In genomic region chr1:227734858-227735780, GRCh38 we compare ENCODE assay signal across 1 cellular context.
TF ChIP-seq lines count a peak whose summit lies in the region.

Gene JMJD4, minus strand, starts transcription at chr1:227735302. Its CDS starts 29 bp downstream, at chr1:227735273.
Gene SNAP47, plus strand, starts transcription at chr1:227735435. Its CDS starts 12,302 bp downstream, at chr1:227747737.

TF ChIP-seq in HepG2, 621 proteins besides CTCF, POLR2A, EP300 and RAD21 (continued from another document and continues in another):
- peak; percentile 97 for TF ChIP-seq ZNF414 (CRISPR knock-in tag; IDR thresholded peaks at IDR 0.05)
- no peak for TF ChIP-seq LRRFIP1 (CRISPR knock-in tag; conservative IDR thresholded peaks at IDR 0.05)
- no peak for TF ChIP-seq ZBTB1 (CRISPR knock-in tag; IDR thresholded peaks at IDR 0.05; ENCODE audit: borderline replicate concordance)
- TF ChIP-seq HMGXB3 (CRISPR knock-in tag; IDR thresholded peaks at IDR 0.05; ENCODE audit: borderline replicate concordance) = peak; percentile 82; the same call in 1 of the 2 replicates
- peak; percentile 97 for TF ChIP-seq YEATS4 (CRISPR knock-in tag; IDR thresholded peaks at IDR 0.05; ENCODE audit: borderline replicate concordance)
- peak; percentile 90 for TF ChIP-seq POLR2AphosphoS5 (IDR thresholded peaks at IDR 0.05; ENCODE audit: low read depth, low read length)
- TF ChIP-seq ZNF367 (CRISPR knock-in tag; IDR thresholded peaks at IDR 0.05; ENCODE audit: borderline replicate concordance) = no peak; the same call in 1 of the 2 replicates
- peak; percentile 93 for TF ChIP-seq RFXANK (CRISPR knock-in tag; IDR thresholded peaks at IDR 0.05)
- no peak for TF ChIP-seq NCOA5 (CRISPR knock-in tag; IDR thresholded peaks at IDR 0.05)
- peak; percentile 80 for TF ChIP-seq RFXAP (CRISPR knock-in tag; IDR thresholded peaks at IDR 0.05; ENCODE audit: borderline replicate concordance)
- TF ChIP-seq SMAD3 (CRISPR knock-in tag; IDR thresholded peaks at IDR 0.05) = peak; percentile 94
- 0 out of 2 replicates have a peak, but pooled peaks have one; percentile 49 for TF ChIP-seq ZSCAN22 (CRISPR knock-in tag; IDR thresholded peaks at IDR 0.05)
- TF ChIP-seq NFYC (CRISPR knock-in tag; IDR thresholded peaks at IDR 0.05) = peak; percentile 61
- TF ChIP-seq ZNF816 (CRISPR knock-in tag; IDR thresholded peaks at IDR 0.05; ENCODE audit: borderline replicate concordance) = no peak
- peak; percentile 89 for TF ChIP-seq ZNF138 (CRISPR knock-in tag; IDR thresholded peaks at IDR 0.05; ENCODE audit: low read depth)
- no peak for TF ChIP-seq TERF1 (CRISPR knock-in tag; IDR thresholded peaks at IDR 0.05)
- TF ChIP-seq GPN1 (CRISPR knock-in tag; IDR thresholded peaks at IDR 0.05; ENCODE audit: borderline replicate concordance) = no peak; the same call in 1 of the 2 replicates
- no peak for TF ChIP-seq SP140L (CRISPR knock-in tag; IDR thresholded peaks at IDR 0.05; ENCODE audit: borderline replicate concordance)
- TF ChIP-seq PHF20 (CRISPR knock-in tag; IDR thresholded peaks at IDR 0.05) = peak; percentile 97
- peak; percentile 97 for TF ChIP-seq ZNF275 (CRISPR knock-in tag; IDR thresholded peaks at IDR 0.05; ENCODE audit: borderline replicate concordance)
- no peak for TF ChIP-seq ZKSCAN5 (CRISPR knock-in tag; IDR thresholded peaks at IDR 0.05)
- no peak for TF ChIP-seq STAG1 (CRISPR knock-in tag; IDR thresholded peaks at IDR 0.05)
- TF ChIP-seq TBX2 (CRISPR knock-in tag; IDR thresholded peaks at IDR 0.05; ENCODE audit: borderline replicate concordance) = peak; percentile 83; the same call in 1 of the 2 replicates
- TF ChIP-seq ETV6 (CRISPR knock-in tag; conservative IDR thresholded peaks at IDR 0.05) = peak; percentile 89; the same call in 1 of the 2 replicates
- peak; percentile 87 for TF ChIP-seq ZNF616 (CRISPR knock-in tag; IDR thresholded peaks at IDR 0.05; ENCODE audit: low read depth)
- TF ChIP-seq EZH2 (conservative IDR thresholded peaks at IDR 0.05; ENCODE audit: low read depth, low read length) = no peak
- peak; percentile 92 for TF ChIP-seq ZNF563 (CRISPR knock-in tag; IDR thresholded peaks at IDR 0.05)
- no peak for TF ChIP-seq MAFG (CRISPR knock-in tag; IDR thresholded peaks at IDR 0.05)
- no peak for TF ChIP-seq SNAI1 (CRISPR knock-in tag; IDR thresholded peaks at IDR 0.05; ENCODE audit: borderline replicate concordance)
- TF ChIP-seq HMG20B (CRISPR knock-in tag; conservative IDR thresholded peaks at IDR 0.05) = 0 out of 2 replicates have a peak, but pooled peaks have one; percentile 40
- peak; percentile 31; the same call in 1 of the 2 replicates for TF ChIP-seq ZIK1 (CRISPR knock-in tag; IDR thresholded peaks at IDR 0.05; ENCODE audit: borderline replicate concordance, low read depth)
- no peak for TF ChIP-seq TBL1XR1 (IDR thresholded peaks at IDR 0.05; ENCODE audit: borderline replicate concordance, low read length, partially characterized antibody)
- TF ChIP-seq ZBTB2 (CRISPR knock-in tag; IDR thresholded peaks at IDR 0.05; ENCODE audit: low read depth) = peak; percentile 70
- TF ChIP-seq ZNF691 (CRISPR knock-in tag; IDR thresholded peaks at IDR 0.05; ENCODE audit: borderline replicate concordance, low read depth) = peak; percentile 87; the same call in 1 of the 2 replicates
- TF ChIP-seq ZBTB34 (CRISPR knock-in tag; IDR thresholded peaks at IDR 0.05) = peak; percentile 84
- TF ChIP-seq KAT2B (IDR thresholded peaks at IDR 0.05; ENCODE audit: borderline replicate concordance, low read depth, low read length) = no peak
- no peak for TF ChIP-seq GPBP1L1 (CRISPR knock-in tag; IDR thresholded peaks at IDR 0.05)
- TF ChIP-seq SATB2 (CRISPR knock-in tag; IDR thresholded peaks at IDR 0.05) = peak; percentile 90; the same call in 1 of the 2 replicates
- peak; percentile 67; the same call in 1 of the 2 replicates for TF ChIP-seq HNRNPUL1 (IDR thresholded peaks at IDR 0.05; ENCODE audit: low read depth, low read length)
- 0 out of 2 replicates have a peak, but pooled peaks have one; percentile 41 for TF ChIP-seq ZNF557 (CRISPR knock-in tag; IDR thresholded peaks at IDR 0.05)
- peak; percentile 82; the same call in 1 of the 2 replicates for TF ChIP-seq HOXA9 (CRISPR knock-in tag; IDR thresholded peaks at IDR 0.05; ENCODE audit: borderline replicate concordance)
- TF ChIP-seq ZMYM4 (CRISPR knock-in tag; IDR thresholded peaks at IDR 0.05) = peak; percentile 94
- no peak; the same call in 1 of the 2 replicates for TF ChIP-seq ZNF234 (CRISPR knock-in tag; conservative IDR thresholded peaks at IDR 0.05)
- TF ChIP-seq ZBTB21 (CRISPR knock-in tag; IDR thresholded peaks at IDR 0.05) = 0 out of 2 replicates have a peak, but pooled peaks have one; percentile 29
- TF ChIP-seq ZNF317 (CRISPR knock-in tag; IDR thresholded peaks at IDR 0.05) = no peak
- TF ChIP-seq YEATS2 (CRISPR knock-in tag; IDR thresholded peaks at IDR 0.05; ENCODE audit: borderline replicate concordance) = peak; percentile 98
- TF ChIP-seq GABPA (IDR thresholded peaks at IDR 0.05; ENCODE audit: low read depth, low read length) = no peak
- TF ChIP-seq GABPA (CRISPR knock-in tag; IDR thresholded peaks at IDR 0.05; ENCODE audit: low read depth) = peak; percentile 93
- TF ChIP-seq ZNF530 (CRISPR knock-in tag; IDR thresholded peaks at IDR 0.05; ENCODE audit: low read depth) = no peak
- peak; percentile 85; the same call in 1 of the 2 replicates for TF ChIP-seq ZNF703 (CRISPR knock-in tag; IDR thresholded peaks at IDR 0.05; ENCODE audit: borderline replicate concordance)
- no peak for TF ChIP-seq CENPX (CRISPR knock-in tag; IDR thresholded peaks at IDR 0.05)
- TF ChIP-seq ZMYM3 (CRISPR knock-in tag; IDR thresholded peaks at IDR 0.05) = no peak; the same call in 1 of the 2 replicates
- no peak for TF ChIP-seq IKZF1 (IDR thresholded peaks at IDR 0.05)
